Comparison of ENCODE assay signal across 8 cellular contexts in genomic region chr1:184691719-184692324, GRCh38.
A peak's percentile ranks its signal among the peaks of the same experiment; 100 is the strongest.
DNase-seq lines count a peak whose midpoint lies in the region; ATAC-seq and TF ChIP-seq lines count a peak whose summit lies in the region.

No MANE protein-coding gene starts in this region.

- CTCF ChIA-PET in CD4-positive, alpha-beta T cell (lab: Charles Lee), result interaction anchor here (0.7 to 1.5 kb wide), 2 partner anchors 41 to 129 kb away, joined by 3 read pairs; no protein-coding TSS in a partner anchor
- CTCF ChIA-PET in HEK293T (lab: Yijun Ruan, JAX), result interaction anchor here (0.7 to 1.5 kb wide), 5 partner anchors 15 to 776 kb away, joined by 3 to 9 read pairs (median 4); no protein-coding TSS in a partner anchor

- H3K9me3 ChIP-seq in CD4-positive, alpha-beta T cell (ENCODE audit: control insufficient read depth, low read length), result no peaks in the 10 kb centered on the region
- no peaks in the 10 kb centered on the region for H3K9me3 ChIP-seq in prostate gland

- intact Hi-C loops in CD4-positive, alpha-beta T cell (cut with DNase I, micrococcal nuclease), result loop anchor here in 1 of 2 experiments (10.0 kb wide), 1 partner anchor 617 kb away; no protein-coding TSS in a partner anchor
- intact Hi-C loops in prostate gland (cut with DNase I), result loop anchor here (2.0 kb wide), 1 partner anchor 615 kb away; no protein-coding TSS in a partner anchor

- ATAC-seq in CD4-positive, alpha-beta T cell (ENCODE audit: poor library complexity), result no peak
- no peak for ATAC-seq in stimulated activated naive CD8-positive, alpha-beta T cell treated with anti-CD3 and anti-CD28 coated beads, Interleukin-15, amount 100 ng/mL, for 72 hours
- ATAC-seq in GM19324 (IDR thresholded peaks at IDR 0.05; ENCODE audit: low FRiP score, unreplicated experiment) (no peak), GM21786 (IDR thresholded peaks at IDR 0.05; ENCODE audit: unreplicated experiment) (no peak)

- no peaks in the 10 kb centered on the region for H3K27me3 ChIP-seq in CD4-positive, alpha-beta T cell (ENCODE audit: control insufficient read depth, insufficient read depth, low read length)
- H3K27me3 ChIP-seq in prostate gland (replicated peaks; ENCODE audit: insufficient read depth), result no peaks in the 10 kb centered on the region

- TF ChIP-seq CTCF in CD4-positive, alpha-beta T cell (IDR thresholded peaks at IDR 0.05), result peak; percentile 44
- TF ChIP-seq CTCF in fibroblast of pulmonary artery (IDR thresholded peaks at IDR 0.05; ENCODE audit: low read length, missing control alignments) (peak; percentile 88), prostate gland (IDR thresholded peaks at IDR 0.05) (peak; percentile 14 to 84 (median 72))

- WGBS in prostate gland, result 12% methylated on average over 4 of the region's 4 CpGs

- H3K4me3 ChIP-seq in fibroblast of pulmonary artery (replicated peaks; ENCODE audit: low read depth, low read length), result no peak overlapping the region
- no peak overlapping the region for H3K4me3 ChIP-seq in prostate gland

- peaks cover 49% of the 10 kb centered on the region for H3K36me3 Mint-ChIP-seq in CD4-positive, alpha-beta T cell (ENCODE audit: low read depth)

- no peak overlapping the region for H3K27ac Mint-ChIP-seq in CD4-positive, alpha-beta T cell
- no peak overlapping the region for H3K27ac Mint-ChIP-seq in stimulated activated naive CD8-positive, alpha-beta T cell treated with anti-CD3 and anti-CD28 coated beads, Interleukin-15, amount 100 ng/mL, for 72 hours

- no peaks in the 10 kb centered on the region for H3K36me3 ChIP-seq in prostate gland

- H3K27ac ChIP-seq in CD4-positive, alpha-beta T cell (ENCODE audit: low read depth, low read length), result no peak overlapping the region
- H3K27ac ChIP-seq in prostate gland, result no peak overlapping the region

- no peak overlapping the region for H3K4me3 Mint-ChIP-seq in CD4-positive, alpha-beta T cell
- no peak overlapping the region for H3K4me3 Mint-ChIP-seq in stimulated activated naive CD8-positive, alpha-beta T cell treated with anti-CD3 and anti-CD28 coated beads, Interleukin-15, amount 100 ng/mL, for 72 hours

- H3K4me1 ChIP-seq in prostate gland (replicated peaks), result no peaks in the 10 kb centered on the region

- DNase-seq in CD4-positive, alpha-beta T cell, result no peak
- peak; percentile 60 for DNase-seq in HEK293T (ENCODE audit: extremely low spot score)
- DNase-seq in SHP77 (lab: John Stamatoyannopoulos, UW), result peak; percentile 15 to 33
- DNase-seq in fibroblast of pulmonary artery (ENCODE audit: low read depth), result peak; percentile 75
- DNase-seq in prostate gland (ENCODE audit: low spot score), result peak; percentile 35
- DNase-seq in stimulated activated naive CD8-positive, alpha-beta T cell treated with anti-CD3 and anti-CD28 coated beads, Interleukin-15, amount 100 ng/mL, for 72 hours, result no peak

- POLR2A ChIA-PET in CD4-positive, alpha-beta T cell (lab: Charles Lee), result interaction anchor here (0.7 to 0.9 kb wide), 2 partner anchors 54 to 1638 kb away, joined by 3 to 4 read pairs; no protein-coding TSS in a partner anchor
- POLR2A ChIA-PET in HEK293T (lab: Yijun Ruan, JAX), result no interaction called here

- no peaks in the 10 kb centered on the region for H3K4me1 Mint-ChIP-seq in CD4-positive, alpha-beta T cell (ENCODE audit: low read depth)
- peaks cover 9% of the 10 kb centered on the region for H3K4me1 Mint-ChIP-seq in stimulated activated naive CD8-positive, alpha-beta T cell treated with anti-CD3 and anti-CD28 coated beads, Interleukin-15, amount 100 ng/mL, for 72 hours

- TF ChIP-seq POLR2A in prostate gland (IDR thresholded peaks at IDR 0.05), result no peak

- no peaks in the 10 kb centered on the region for H3K27me3 Mint-ChIP-seq in CD4-positive, alpha-beta T cell
- no peaks in the 10 kb centered on the region for H3K27me3 Mint-ChIP-seq in stimulated activated naive CD8-positive, alpha-beta T cell treated with anti-CD3 and anti-CD28 coated beads, Interleukin-15, amount 100 ng/mL, for 72 hours

- no peaks in the 10 kb centered on the region for H3K9me3 Mint-ChIP-seq in CD4-positive, alpha-beta T cell
- no peaks in the 10 kb centered on the region for H3K9me3 Mint-ChIP-seq in stimulated activated naive CD8-positive, alpha-beta T cell treated with anti-CD3 and anti-CD28 coated beads, Interleukin-15, amount 100 ng/mL, for 72 hours

TF ChIP-seq in HEK293T, 16 proteins besides CTCF, POLR2A, EP300 and RAD21:
- TF ChIP-seq PKNOX1 (IDR thresholded peaks at IDR 0.05) (peak; percentile 77), ZNF384 (IDR thresholded peaks at IDR 0.05) (no peak), SUZ12 (IDR thresholded peaks at IDR 0.05) (no peak)

Comparison
In these comparisons a context has a peak if more than half of its experiments do, and no peak if none do; other contexts are left out.
1. DNase-seq: peak in HEK293T (single experiment), SHP77 (2 of 2), fibroblast of pulmonary artery (single experiment) and prostate gland (single experiment); none in CD4-positive, alpha-beta T cell (0 of 10) and stimulated activated naive CD8-positive, alpha-beta T cell treated with anti-CD3 and anti-CD28 coated beads, Interleukin-15, amount 100 ng/mL, for 72 hours (0 of 2).
2. Peak in every context shown above with its lines, with median percentiles within 50 percentile points of each other: CTCF ChIP-seq.